ENCODE assay signal across 14 cellular contexts in the genomic region with DNA sequence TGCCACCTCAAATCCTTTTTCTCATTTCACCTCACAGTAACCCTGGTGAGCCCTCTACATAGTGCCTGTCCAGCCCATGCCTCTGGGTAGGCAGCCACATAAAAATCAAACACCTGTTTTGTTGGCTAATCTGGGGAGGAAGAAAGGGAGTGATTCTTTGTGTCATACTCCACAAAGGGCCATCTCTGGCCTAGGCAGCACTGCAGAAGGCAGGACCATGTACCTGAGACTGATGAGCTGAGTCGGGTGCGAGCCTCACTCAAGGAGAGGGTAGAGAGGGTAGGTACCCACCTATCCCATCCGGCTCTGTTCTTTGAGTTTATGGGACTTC. TPM values are rescaled to one million over a fixed set of nuclear protein-coding genes. Genes with fewer than 3 reads are reported as not detected.
DNase-seq lines count a peak whose midpoint lies in the region; ATAC-seq, FAIRE-seq and TF ChIP-seq lines count a peak whose summit lies in the region.
"Had no signal": no experiment of that assay in that cellular context is flagged by ENCODE, and none has a peak within 500 bp of the region (broad histone marks: within the 10 kb centered on the region; RNA-seq: fewer than 3 reads in every experiment).

No MANE protein-coding gene starts in this region.

- peak overlapping the region; percentile 5 for H3K9ac ChIP-seq in iPS-18a (ENCODE audit: low read length)

- peak overlapping the region; percentile 74 for H3K27ac Mint-ChIP-seq in Calu3 (ENCODE audit: unreplicated experiment)
- H3K27ac Mint-ChIP-seq: natural killer cell treated with Interleukin-12 subunit alpha and Interleukin-12 subunit beta and Interleukin-15 and Interleukin-18, amount 100 ng/mL, for 72 hours had no signal

- peaks cover 81% of the 10 kb centered on the region for H3K4me1 Mint-ChIP-seq in Calu3 (ENCODE audit: low read depth, unreplicated experiment)

- peaks cover 43% of the 10 kb centered on the region for H3K36me3 Mint-ChIP-seq in Calu3 (ENCODE audit: insufficient read depth, unreplicated experiment)
- H3K36me3 Mint-ChIP-seq: natural killer cell treated with Interleukin-12 subunit alpha and Interleukin-12 subunit beta and Interleukin-15 and Interleukin-18, amount 100 ng/mL, for 72 hours had no signal

- intact Hi-C loops in Calu3 (cut with micrococcal nuclease; ENCODE audit: unreplicated experiment) (loop anchor here (10.0 kb wide), 1 partner anchor 47 kb away; no protein-coding TSS in a partner anchor), prostate gland (cut with DNase I) (no loop called here)

- peak overlapping the region; percentile 45 for H3K4me3 Mint-ChIP-seq in Calu3 (ENCODE audit: low read depth, unreplicated experiment)
- H3K4me3 Mint-ChIP-seq: natural killer cell treated with Interleukin-12 subunit alpha and Interleukin-12 subunit beta and Interleukin-15 and Interleukin-18, amount 100 ng/mL, for 72 hours had no signal

- no peak for ATAC-seq in GM18907 (IDR thresholded peaks at IDR 0.05; ENCODE audit: unreplicated experiment)

- TF ChIP-seq POLR2A in prostate gland (IDR thresholded peaks at IDR 0.05) = no peak

- 100% methylated on average over 3 of the region's 3 CpGs for WGBS in prostate gland

- H3K27ac ChIP-seq in VCaP = peak overlapping the region; percentile 80
- H3K27ac ChIP-seq in iPS-18a (ENCODE audit: low read length) = no peak overlapping the region
- peak overlapping the region; percentile 58 to 66 for H3K27ac ChIP-seq in prostate gland
- H3K27ac ChIP-seq: cardiac muscle cell had no signal

- H3K4me1 ChIP-seq in iPS-18a (ENCODE audit: control insufficient read depth, low read depth, low read length) (peaks cover 13% of the 10 kb centered on the region), prostate gland (replicated peaks) (no peaks in the 10 kb centered on the region)

- H3K9me3 ChIP-seq in iPS-18a (ENCODE audit: control insufficient read depth, low read depth, low read length) (no peaks in the 10 kb centered on the region), prostate gland (no peaks in the 10 kb centered on the region)

- H3K9me3 Mint-ChIP-seq in Calu3 (ENCODE audit: low read depth, unreplicated experiment) = no peaks in the 10 kb centered on the region
- H3K9me3 Mint-ChIP-seq: natural killer cell treated with Interleukin-12 subunit alpha and Interleukin-12 subunit beta and Interleukin-15 and Interleukin-18, amount 100 ng/mL, for 72 hours had no signal

- no peak for DNase-seq in Calu3
- DNase-seq in prostate gland (ENCODE audit: low spot score) = no peak
- no peak for DNase-seq in DMS153 treated with DMSO at 0.1 percent for 48 hours (lab: John Stamatoyannopoulos, UW; ENCODE audit: unreplicated experiment)
- DNase-seq in urothelium cell line (ENCODE audit: low spot score) = no peak
- DNase-seq in activated CD4-positive, CD25-positive, alpha-beta regulatory T cell treated with anti-CD3 and anti-CD28 coated beads, Interleukin-2, amount 50 U/mL, for 72 hours = no peak
- DNase-seq: activated CD4-positive, alpha-beta T cell treated with anti-CD3 and anti-CD28 coated beads, Interleukin-2, amount 50 U/mL, for 1 hour; AML-193 had no signal

- no peaks in the 10 kb centered on the region for H3K36me3 ChIP-seq in iPS-18a (ENCODE audit: control insufficient read depth, low read depth, low read length)
- no peaks in the 10 kb centered on the region for H3K36me3 ChIP-seq in prostate gland
- H3K36me3 ChIP-seq: cardiac muscle cell had no signal

- CTCF ChIA-PET in Calu3 (lab: Charles Lee) = interaction anchor here (0.6 to 2.7 kb wide), 7 partner anchors 11 to 208 kb away, joined by 3 to 7 read pairs (median 5); no protein-coding TSS in a partner anchor

- no peaks in the 10 kb centered on the region for H3K27me3 ChIP-seq in iPS-18a (ENCODE audit: control insufficient read depth, insufficient read depth, low read length)
- no peaks in the 10 kb centered on the region for H3K27me3 ChIP-seq in prostate gland (replicated peaks; ENCODE audit: insufficient read depth)
- H3K27me3 ChIP-seq: cardiac muscle cell had no signal

- H3K27me3 Mint-ChIP-seq in Calu3 (ENCODE audit: unreplicated experiment) = no peaks in the 10 kb centered on the region

- H3K4me3 ChIP-seq in iPS-18a (ENCODE audit: low read length) (no peak overlapping the region), prostate gland (no peak overlapping the region)
- H3K4me3 ChIP-seq: cardiac muscle cell, K562 had no signal

- FAIRE-seq in urothelium cell line (lab: Jason Lieb, UNC) = no peak
- FAIRE-seq: GM12891, K562 had no signal

- BruUV-seq in Calu3 (replicated peaks; lab: Mats Ljungman, UMichigan) = no TSS peak

- no peak for TF ChIP-seq CTCF in Calu3 (IDR thresholded peaks at IDR 0.05; ENCODE audit: unreplicated experiment)
- no peak for TF ChIP-seq CTCF in VCaP (conservative IDR thresholded peaks at IDR 0.05)
- no peak for TF ChIP-seq CTCF in prostate gland (IDR thresholded peaks at IDR 0.05)

RNA-seq across cellular contexts. Expression of gene TUFT1, which starts 7.8 kb away (rescaled TPM):
- total RNA-seq in Calu3 (2022) (31.4 and 34.3 TPM in 2 replicates), prostate gland (10 to 100 TPM; 15.2 to 29.0 TPM)

RNA-seq across cellular contexts. Expression of gene CGN, which starts 36.7 kb away (rescaled TPM):
- total RNA-seq in Calu3 (2022) = 113 and 131 TPM in 2 replicates
- 10 to 100 TPM; 23.2 to 37.5 TPM for total RNA-seq in prostate gland
